In the genomic region with DNA sequence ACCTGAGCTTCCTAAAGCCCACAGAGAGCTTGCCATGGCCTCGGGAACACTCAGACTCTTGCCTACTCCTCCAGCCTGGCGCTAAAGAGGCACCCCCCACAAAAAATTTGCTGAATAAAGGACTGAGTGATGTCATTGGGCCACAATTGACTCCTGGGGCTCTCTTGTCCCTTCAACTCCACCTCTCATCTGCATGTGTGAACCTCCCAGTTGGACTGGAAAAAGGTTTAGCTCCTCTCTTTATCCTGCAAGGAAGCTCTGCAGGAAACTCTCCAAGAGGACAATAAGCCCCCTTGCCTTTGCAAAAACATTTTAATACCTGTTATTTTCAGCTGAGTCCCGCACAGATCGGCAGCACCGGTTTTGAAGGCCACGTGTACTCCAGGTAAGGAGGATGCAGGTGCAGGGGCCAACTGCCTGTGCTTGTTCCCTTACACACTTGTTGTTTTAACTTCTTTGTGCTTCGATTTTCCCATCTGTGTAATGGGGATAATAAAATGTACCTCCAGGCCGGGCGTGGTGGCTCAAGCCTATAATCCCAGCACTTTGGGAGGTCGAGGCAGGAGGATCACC, we compare ENCODE assay signal across 22 cellular contexts.
DNase-seq lines count a peak whose midpoint lies in the region; ATAC-seq and TF ChIP-seq lines count a peak whose summit lies in the region.
"Had no signal": no experiment of that assay in that cellular context is flagged by ENCODE, and none has a peak within 500 bp of the region (broad histone marks: within the 10 kb centered on the region; RNA-seq: fewer than 3 reads in every experiment).

No MANE protein-coding gene starts in this region.

- H4K20me1 ChIP-seq in H9 (ENCODE audit: control insufficient read depth, insufficient read depth, insufficient read length): no peaks in the 10 kb centered on the region
- H4K20me1 ChIP-seq in neural progenitor cell (ENCODE audit: low read depth): no peaks in the 10 kb centered on the region

- no peak overlapping the region for H2BK5ac ChIP-seq in H9 (ENCODE audit: insufficient read length, low read length)

- peak overlapping the region; percentile 90 for H3K18ac ChIP-seq in H9 (ENCODE audit: insufficient read length, low read depth, low read length)

- no peak overlapping the region for H3K23ac ChIP-seq in H9 (ENCODE audit: insufficient read length, low read depth, low read length)

- CTCF ChIA-PET in WTC11 (lab: Charles Lee): interaction anchor here (0.8 to 2.0 kb wide), 6 partner anchors 12 to 237 kb away, joined by 4 to 15 read pairs (median 6); a partner anchor contains a TSS

- H3K14ac ChIP-seq in H9 (ENCODE audit: insufficient read depth, low read length): no peak overlapping the region; the same call in 1 of the 2 replicates

- peak overlapping the region; percentile 36 to 72 for H3K4me3 Mint-ChIP-seq in H9
- H3K4me3 Mint-ChIP-seq in WTC11: peak overlapping the region; percentile 59
- H3K4me3 Mint-ChIP-seq in neural progenitor cell: no peak overlapping the region
- H3K4me3 Mint-ChIP-seq: B cell, HFFc6 had no signal

- peak; percentile 88 for ATAC-seq in WTC11
- ATAC-seq: A549 had no signal

- no peak overlapping the region for H2BK120ac ChIP-seq in H9 (ENCODE audit: low read depth, low read length, poor library complexity, severe bottlenecking)

- H3K27me3 Mint-ChIP-seq in H9 (ENCODE audit: low read depth): peaks cover 48% of the 10 kb centered on the region
- peaks cover 75% of the 10 kb centered on the region for H3K27me3 Mint-ChIP-seq in WTC11 (ENCODE audit: low read depth)
- H3K27me3 Mint-ChIP-seq in neural progenitor cell (ENCODE audit: insufficient read depth, low read depth): peaks cover 12% of the 10 kb centered on the region

- no peak overlapping the region for H4K8ac ChIP-seq in H9 (replicated peaks; ENCODE audit: insufficient read length, low read depth, low read length)

- H2BK12ac ChIP-seq in H9 (ENCODE audit: insufficient read length, low read depth, low read length): no peak overlapping the region

- no peak overlapping the region for H2BK20ac ChIP-seq in H9 (ENCODE audit: low read depth, low read length, poor library complexity, severe bottlenecking)

- H3K9ac ChIP-seq in H9 (ENCODE audit: extremely low read depth, insufficient read length, low read length) (no peak overlapping the region), iPS-15b (ENCODE audit: low read depth, low read length) (peak overlapping the region; percentile 32), neural progenitor cell (no peak overlapping the region)
- H3K9ac ChIP-seq: KMS-11 had no signal

- H3K9me3 Mint-ChIP-seq in H9: peaks cover 3 to 9% of the 10 kb centered on the region in 2 experiments; a peak in 4 of 5 replicates
- H3K9me3 Mint-ChIP-seq in WTC11: peaks cover 10% of the 10 kb centered on the region; the same call in 1 of the 2 replicates
- no peaks in the 10 kb centered on the region for H3K9me3 Mint-ChIP-seq in neural progenitor cell
- H3K9me3 Mint-ChIP-seq: HFFc6 had no signal

- no peaks in the 10 kb centered on the region for H3K79me1 ChIP-seq in H9 (ENCODE audit: insufficient read depth, low read depth, low read length, poor library complexity, severe bottlenecking)

- H3K36me3 Mint-ChIP-seq in H9 (ENCODE audit: insufficient read depth in 1 of 3, low read depth in 3 of 3) (peaks cover 0 to 29% (median 12%) of the 10 kb centered on the region in 3 experiments; a peak in 4 of 7 replicates), WTC11 (peaks cover 17% of the 10 kb centered on the region), neural progenitor cell (no peaks in the 10 kb centered on the region)

- H3K27ac ChIP-seq in H9 (ENCODE audit: insufficient read length, low read depth, low read length) (no peak overlapping the region), neural progenitor cell (no peak overlapping the region)
- H3K27ac ChIP-seq: A549, KMS-11, Peyer's patch, SJCRH30 had no signal

- H4K91ac ChIP-seq in H9 (ENCODE audit: insufficient read length, low read depth, low read length): no peak overlapping the region

- no peak overlapping the region for H2AK5ac ChIP-seq in H9 (ENCODE audit: insufficient read length, low read length)

- H2BK15ac ChIP-seq in H9 (ENCODE audit: low read depth, low read length): no peak overlapping the region

- WGBS in H9 (ENCODE audit: extremely low coverage, insufficient read length, low lambda C conversion rate): no CpG with 5 or more reads among the region's 10 CpGs

- H3K4me3 ChIP-seq in iPS-15b (ENCODE audit: low read depth, low read length) (peak overlapping the region; percentile 27), neural progenitor cell (peak overlapping the region; percentile 8)
- H3K4me3 ChIP-seq: A549, Peyer's patch, SJCRH30 had no signal

- H2AFZ ChIP-seq in H9 (ENCODE audit: low read length): no peak overlapping the region
- H2AFZ ChIP-seq in neural progenitor cell (replicated peaks): no peak overlapping the region

- no peak overlapping the region for H4K5ac ChIP-seq in H9 (ENCODE audit: insufficient read length, low read depth, low read length)

- no peak overlapping the region for H3K56ac ChIP-seq in H9 (ENCODE audit: insufficient read length, low read depth, low read length)

- H3K4me1 Mint-ChIP-seq in H9 (peaks cover 62 to 67% of the 10 kb centered on the region in 2 experiments), WTC11 (peaks cover 70% of the 10 kb centered on the region), neural progenitor cell (peaks cover 27% of the 10 kb centered on the region)
- H3K4me1 Mint-ChIP-seq: B cell had no signal

- DNase-seq in H9 (peak; percentile 93), WTC11 (ENCODE audit: low spot score) (peak; percentile 57), neural progenitor cell (ENCODE audit: low spot score) (peak; percentile 83), NCI-H146 (lab: John Stamatoyannopoulos, UW) (no peak), DMS79 treated with DMSO at 0.1 percent for 48 hours (lab: John Stamatoyannopoulos, UW) (no peak), NCI-H187 (lab: John Stamatoyannopoulos, UW) (no peak)
- DNase-seq: DMS53; HFFc6; IMR-90; NCI-H1092 treated with DMSO at 0.1 percent for 48 hours; NCI-H1436 treated with DMSO at 0.1 percent for 48 hours; NCI-H2029 treated with DMSO at 0.1 percent for 48 hours; NCI-H226; NCI-H524; NCI-H774; NK-92 treated with Interleukin-12 subunit alpha and Interleukin-12 subunit beta, amount 100 ng/mL, for 24 hours; Peyer's patch; SJCRH30 had no signal

- H3K79me2 ChIP-seq in H9 (ENCODE audit: insufficient read depth, low read length) (no peaks in the 10 kb centered on the region), neural progenitor cell (ENCODE audit: low read depth) (no peaks in the 10 kb centered on the region)

- H3F3A ChIP-seq in neural progenitor cell (ENCODE audit: low read depth): peaks cover 34% of the 10 kb centered on the region

- H3K27me3 ChIP-seq in H9 (ENCODE audit: insufficient read depth, low read length) (peaks cover 29% of the 10 kb centered on the region), iPS-15b (ENCODE audit: control insufficient read depth, insufficient read depth, low read length) (no peaks in the 10 kb centered on the region), neural progenitor cell (no peaks in the 10 kb centered on the region)
- H3K27me3 ChIP-seq: Peyer's patch had no signal

- H3K36me3 ChIP-seq in iPS-15b (ENCODE audit: control insufficient read depth, insufficient read depth, low read length) (no peaks in the 10 kb centered on the region), neural progenitor cell (no peaks in the 10 kb centered on the region)
- H3K36me3 ChIP-seq: Peyer's patch, SJCRH30 had no signal

- no peaks in the 10 kb centered on the region for H3K23me2 ChIP-seq in H9 (ENCODE audit: insufficient read length, low read depth, low read length, poor library complexity, severe bottlenecking)

- H3K4me2 ChIP-seq in H9 (ENCODE audit: insufficient read depth, insufficient read length, low read length) (peak overlapping the region; percentile 30), neural progenitor cell (peak overlapping the region; percentile 60)
- H3K4me2 ChIP-seq: A549, KMS-11 had no signal

- no peak overlapping the region for H3K4ac ChIP-seq in H9 (ENCODE audit: low read depth, low read length)

- H3K27ac Mint-ChIP-seq in H9 (peak overlapping the region; percentile 95 to 100 (median 97)), WTC11 (peak overlapping the region; percentile 98), neural progenitor cell (no peak overlapping the region)
- H3K27ac Mint-ChIP-seq: B cell, HFFc6 had no signal

- no peak for TF ChIP-seq CTCF in H9 (conservative IDR thresholded peaks at IDR 0.05)
- no peak for TF ChIP-seq CTCF in WTC11 (IDR thresholded peaks at IDR 0.05)
- TF ChIP-seq CTCF in neural progenitor cell (IDR thresholded peaks at IDR 0.05): no peak

- no peak overlapping the region for H3T11ph ChIP-seq in H9 (ENCODE audit: low read length)

- H3K9me3 ChIP-seq in H9 (ENCODE audit: control insufficient read depth, low read depth, low read length): no peaks in the 10 kb centered on the region
- H3K9me3 ChIP-seq in iPS-15b (ENCODE audit: control insufficient read depth, insufficient read depth, low read length): no peaks in the 10 kb centered on the region
- no peaks in the 10 kb centered on the region for H3K9me3 ChIP-seq in neural progenitor cell (ENCODE audit: low read depth)
- H3K9me3 ChIP-seq: A549, Peyer's patch had no signal

- H3K4me1 ChIP-seq in H9 (ENCODE audit: insufficient read depth, low read length): peaks cover 13% of the 10 kb centered on the region
- peaks cover 19% of the 10 kb centered on the region for H3K4me1 ChIP-seq in iPS-15b (ENCODE audit: control insufficient read depth, insufficient read depth, low read length)
- H3K4me1 ChIP-seq in neural progenitor cell: peaks cover 33% of the 10 kb centered on the region
- H3K4me1 ChIP-seq: A549, Peyer's patch, SJCRH30 had no signal

- POLR2A ChIA-PET in WTC11 (lab: Charles Lee): interaction anchor here (1.5 kb wide), 1 partner anchor 107 kb away, joined by 4 read pairs; no protein-coding TSS in a partner anchor

TF ChIP-seq in WTC11, 78 proteins besides CTCF, POLR2A, EP300 and RAD21 (continues in another document):
- TF ChIP-seq, protein P1, sequence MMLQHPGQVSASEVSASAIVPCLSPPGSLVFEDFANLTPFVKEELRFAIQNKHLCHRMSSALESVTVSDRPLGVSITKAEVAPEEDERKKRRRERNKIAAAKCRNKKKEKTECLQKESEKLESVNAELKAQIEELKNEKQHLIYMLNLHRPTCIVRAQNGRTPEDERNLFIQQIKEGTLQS (CRISPR knock-in tag; conservative IDR thresholded peaks at IDR 0.05): no peak
- TF ChIP-seq, protein P2, sequence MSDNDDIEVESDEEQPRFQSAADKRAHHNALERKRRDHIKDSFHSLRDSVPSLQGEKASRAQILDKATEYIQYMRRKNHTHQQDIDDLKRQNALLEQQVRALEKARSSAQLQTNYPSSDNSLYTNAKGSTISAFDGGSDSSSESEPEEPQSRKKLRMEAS (CRISPR knock-in tag; IDR thresholded peaks at IDR 0.05): peak; percentile 91
- TF ChIP-seq SP1 (CRISPR knock-in tag; conservative IDR thresholded peaks at IDR 0.05) (no peak), CBFB (CRISPR knock-in tag; IDR thresholded peaks at IDR 0.05; ENCODE audit: low read depth) (no peak), JUN (CRISPR knock-in tag; IDR thresholded peaks at IDR 0.05) (peak; percentile 40; the same call in 1 of the 2 replicates), ZNF396 (CRISPR knock-in tag; IDR thresholded peaks at IDR 0.05; ENCODE audit: borderline replicate concordance) (0 out of 2 replicates have a peak, but pooled peaks have one; percentile 87), MYBL2 (CRISPR knock-in tag; IDR thresholded peaks at IDR 0.05) (peak; percentile 62), RORB (CRISPR knock-in tag; IDR thresholded peaks at IDR 0.05) (no peak)

Comparison
In these comparisons a context has a peak if more than half of its experiments do, and no peak if none do; other contexts are left out.
1. DNase-seq: peak in H9 (single experiment), WTC11 (single experiment) and neural progenitor cell (single experiment); none in NCI-H146 (single experiment), DMS79 treated with DMSO at 0.1 percent for 48 hours (single experiment) and NCI-H187 (0 of 2).